Comparison of ENCODE assay signal across 27 cellular contexts in the genomic region with DNA sequence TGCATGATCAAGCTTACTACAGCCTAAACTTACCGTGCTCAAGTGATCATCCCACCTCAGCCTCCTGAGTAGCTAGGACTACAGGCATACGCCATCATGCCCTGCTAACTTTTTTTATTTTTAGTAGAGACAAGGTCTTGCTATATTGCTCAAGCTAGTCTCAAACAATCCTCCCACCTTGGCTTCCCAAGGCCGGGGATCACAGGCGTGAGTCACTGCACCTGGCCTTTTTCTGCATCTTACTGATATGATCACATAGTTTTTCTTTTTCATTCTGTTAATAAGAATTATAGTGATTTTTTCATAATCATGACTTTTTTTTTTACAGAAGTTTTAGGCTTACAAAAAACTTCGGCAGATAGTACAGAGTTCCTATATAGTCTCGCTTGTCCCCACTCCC.
"Had no signal": no experiment of that assay in that cellular context is flagged by ENCODE, and none has a peak within 500 bp of the region (broad histone marks: within the 10 kb centered on the region; RNA-seq: fewer than 3 reads in every experiment).

No MANE protein-coding gene starts in this region.

- DNase-seq: colonic mucosa; cortex of kidney; dermis blood vessel endothelial cell; dorsolateral prefrontal cortex; effector CD4-positive, alpha-beta T cell; effector CD8-positive, alpha-beta T cell; effector memory CD4-positive, alpha-beta T cell; effector memory CD8-positive, alpha-beta T cell; erythroblast; esophagus squamous epithelium; foreskin fibroblast; foreskin keratinocyte; foreskin melanocyte; gastrocnemius medialis; glutamatergic neuron; head of caudate nucleus; heart left ventricle; heart right ventricle had no signal

- H3K4me3 Mint-ChIP-seq: dendritic cell treated with granulocyte-macrophage colony-stimulating factor and Interleukin-4, amounts not matched to agents 40 ng/mL and 50 ng/mL, for 4 days; effector memory CD8-positive, alpha-beta T cell had no signal

- H3K27me3 ChIP-seq: colonic mucosa, dorsolateral prefrontal cortex, esophagus muscularis mucosa, esophagus squamous epithelium, foreskin keratinocyte, gastrocnemius medialis, gastroesophageal sphincter, heart left ventricle, heart right ventricle had no signal

- FAIRE-seq: colon, endometrium, endothelial cell of umbilical vein, frontal cortex had no signal

- H3K27me3 Mint-ChIP-seq: dendritic cell treated with granulocyte-macrophage colony-stimulating factor and Interleukin-4, amounts not matched to agents 40 ng/mL and 50 ng/mL, for 4 days had no signal

- H3K27ac ChIP-seq: colonic mucosa, coronary artery, dorsolateral prefrontal cortex, epithelial cell of prostate, esophagus muscularis mucosa, esophagus squamous epithelium, foreskin keratinocyte, gastrocnemius medialis, gastroesophageal sphincter, heart left ventricle, heart right ventricle had no signal

- H3K9me3 ChIP-seq: colonic mucosa had no signal

- H3K27ac Mint-ChIP-seq: dendritic cell treated with granulocyte-macrophage colony-stimulating factor and Interleukin-4, amounts not matched to agents 40 ng/mL and 50 ng/mL, for 4 days; effector memory CD8-positive, alpha-beta T cell had no signal

- H3K4me3 ChIP-seq: colonic mucosa, coronary artery, dorsolateral prefrontal cortex, esophagus muscularis mucosa, esophagus squamous epithelium, gastrocnemius medialis, gastroesophageal sphincter, heart left ventricle, heart right ventricle had no signal

- H3K4me1 ChIP-seq: colonic mucosa, esophagus muscularis mucosa, foreskin keratinocyte, gastroesophageal sphincter had no signal

- H3K36me3 ChIP-seq: colonic mucosa had no signal
